Comparison of ENCODE assay signal across 17 cellular contexts in the genomic region with DNA sequence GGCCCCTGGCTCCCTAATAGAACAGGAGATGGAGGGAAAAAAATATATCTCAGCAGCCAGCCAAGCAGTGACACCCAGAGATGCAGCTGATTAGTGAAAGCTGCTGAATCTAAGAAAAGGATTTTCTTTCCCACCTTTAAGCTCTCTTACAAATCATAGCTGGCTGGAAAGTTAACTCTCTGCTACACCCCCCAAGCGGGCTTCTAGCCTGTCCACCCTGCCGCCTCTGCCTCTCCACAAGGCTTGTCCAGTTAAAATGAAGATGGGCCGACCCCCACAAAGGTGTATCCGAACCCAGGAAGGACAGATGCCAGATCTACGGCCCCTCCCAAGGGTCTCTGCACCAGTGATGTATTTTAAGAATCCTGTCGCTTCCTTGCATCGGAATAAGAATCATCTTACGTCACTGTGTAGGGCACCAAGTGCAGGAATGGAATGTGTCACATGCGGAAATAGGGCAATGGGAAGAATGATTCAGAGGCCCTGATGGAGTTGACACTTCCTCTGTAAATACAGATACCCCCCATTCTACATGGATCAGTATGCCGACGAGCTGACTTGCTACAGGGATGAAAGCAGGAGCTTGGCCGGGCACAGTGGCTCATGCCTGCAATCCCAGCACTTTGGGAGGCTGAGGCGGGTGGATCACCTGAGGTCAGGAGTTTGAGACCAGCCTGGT. TPM values are rescaled to one million over a fixed set of nuclear protein-coding genes. Genes with fewer than 3 reads are reported as not detected.
DNase-seq lines count a peak whose midpoint lies in the region; ATAC-seq, FAIRE-seq and TF ChIP-seq lines count a peak whose summit lies in the region.
"Had no signal": no experiment of that assay in that cellular context is flagged by ENCODE, and none has a peak within 500 bp of the region (broad histone marks: within the 10 kb centered on the region; RNA-seq: fewer than 3 reads in every experiment).

No MANE protein-coding gene starts in this region.

- no peak for FAIRE-seq in urothelium cell line (lab: Jason Lieb, UNC)
- FAIRE-seq: TTC549 had no signal

- H3K27me3 Mint-ChIP-seq in mesothelial cell of epicardium (ENCODE audit: low read depth), result peaks cover 16% of the 10 kb centered on the region
- peaks cover 20% of the 10 kb centered on the region for H3K27me3 Mint-ChIP-seq in activated naive CD8-positive, alpha-beta T cell treated with anti-CD3 and anti-CD28 coated beads, Interleukin-2, amount 50 U/mL, for 24 hours

- peaks cover 0 to 6% of the 10 kb centered on the region in 2 donors for H3K4me1 ChIP-seq in right atrium auricular region
- H3K4me1 ChIP-seq: prostate gland had no signal

- H3K9me3 Mint-ChIP-seq in mesothelial cell of epicardium, result no peaks in the 10 kb centered on the region
- no peaks in the 10 kb centered on the region for H3K9me3 Mint-ChIP-seq in activated naive CD8-positive, alpha-beta T cell treated with anti-CD3 and anti-CD28 coated beads, Interleukin-2, amount 50 U/mL, for 24 hours

- no peak overlapping the region for H3K27ac ChIP-seq in right atrium auricular region
- H3K27ac ChIP-seq: BLaER1 treated with 17β-estradiol and CSF1 and Interleukin-3, amounts not matched to agents 10 nM and 100 nM; esophagus muscularis mucosa; HL-60; prostate gland had no signal

- TF ChIP-seq CTCF in cardiac fibroblast (IDR thresholded peaks at IDR 0.05; ENCODE audit: low read depth, low read length) (no peak), mesothelial cell of epicardium (IDR thresholded peaks at IDR 0.05; ENCODE audit: unreplicated experiment) (no peak), right atrium auricular region (IDR thresholded peaks at IDR 0.05) (no peak)

- H3K9me3 ChIP-seq in right atrium auricular region, result no peaks in the 10 kb centered on the region
- H3K9me3 ChIP-seq: BLaER1 treated with 17β-estradiol and CSF1 and Interleukin-3, amounts not matched to agents 10 nM and 100 nM; esophagus muscularis mucosa; mucosa of descending colon; prostate gland had no signal

- peak; percentile 44 for DNase-seq in M059J (ENCODE audit: low read depth)
- DNase-seq in cardiac fibroblast (ENCODE audit: low read depth in 2 of 2), result peak; percentile 12 to 25
- DNase-seq in mesothelial cell of epicardium (ENCODE audit: low spot score in 2 of 2, unreplicated experiment in 2 of 2), result no peak
- peak; percentile 26 for DNase-seq in urothelium cell line (ENCODE audit: low spot score)
- DNase-seq in GM19238 (ENCODE audit: insufficient read length, low spot score), result no peak
- DNase-seq in right atrium auricular region (ENCODE audit: low spot score), result no peak
- no peak for DNase-seq in activated naive CD8-positive, alpha-beta T cell treated with anti-CD3 and anti-CD28 coated beads, Interleukin-2, amount 50 U/mL, for 24 hours
- DNase-seq: activated CD4-positive, alpha-beta T cell treated with anti-CD3 and anti-CD28 coated beads, Interleukin-2, amount 50 U/mL, for 48 hours; activated T-cell treated with anti-CD3 and anti-CD28 coated beads, Interleukin-2, amount 50 U/mL, for 48 hours; cortex of kidney; mucosa of descending colon; substantia nigra had no signal

- no peak overlapping the region for H3K4me3 Mint-ChIP-seq in mesothelial cell of epicardium
- H3K4me3 Mint-ChIP-seq in activated naive CD8-positive, alpha-beta T cell treated with anti-CD3 and anti-CD28 coated beads, Interleukin-2, amount 50 U/mL, for 24 hours, result no peak overlapping the region

- H3K4me3 ChIP-seq in cardiac fibroblast (replicated peaks in 1 of 2; ENCODE audit: low read depth in 2 of 2, low read length in 2 of 2) (no peak overlapping the region), right atrium auricular region (no peak overlapping the region)
- H3K4me3 ChIP-seq: BLaER1 treated with 17β-estradiol and CSF1 and Interleukin-3, amounts not matched to agents 10 nM and 100 nM; esophagus muscularis mucosa; mucosa of descending colon; prostate gland had no signal

- no peak for ATAC-seq in activated naive CD8-positive, alpha-beta T cell treated with anti-CD3 and anti-CD28 coated beads, Interleukin-2, amount 50 U/mL, for 24 hours
- ATAC-seq: mucosa of descending colon had no signal

- H3K27ac Mint-ChIP-seq in mesothelial cell of epicardium, result peak overlapping the region; percentile 21
- H3K27ac Mint-ChIP-seq in activated naive CD8-positive, alpha-beta T cell treated with anti-CD3 and anti-CD28 coated beads, Interleukin-2, amount 50 U/mL, for 24 hours, result no peak overlapping the region

- no peaks in the 10 kb centered on the region for H3K36me3 Mint-ChIP-seq in mesothelial cell of epicardium
- no peaks in the 10 kb centered on the region for H3K36me3 Mint-ChIP-seq in activated naive CD8-positive, alpha-beta T cell treated with anti-CD3 and anti-CD28 coated beads, Interleukin-2, amount 50 U/mL, for 24 hours (ENCODE audit: low read depth)

- peaks cover 31% of the 10 kb centered on the region for H3K4me1 Mint-ChIP-seq in mesothelial cell of epicardium
- no peaks in the 10 kb centered on the region for H3K4me1 Mint-ChIP-seq in activated naive CD8-positive, alpha-beta T cell treated with anti-CD3 and anti-CD28 coated beads, Interleukin-2, amount 50 U/mL, for 24 hours

- H3K27me3 ChIP-seq in right atrium auricular region, result no peaks in the 10 kb centered on the region
- H3K27me3 ChIP-seq: BLaER1 treated with 17β-estradiol and CSF1 and Interleukin-3, amounts not matched to agents 10 nM and 100 nM had no signal

- H3K36me3 ChIP-seq in right atrium auricular region, result no peaks in the 10 kb centered on the region
- H3K36me3 ChIP-seq: BLaER1 treated with 17β-estradiol and CSF1 and Interleukin-3, amounts not matched to agents 10 nM and 100 nM; esophagus muscularis mucosa; prostate gland had no signal

RNA-seq across cellular contexts. Expression of gene BARHL1, which starts 33.3 kb away (rescaled TPM):
- total RNA-seq in M059J (2014; rRNA removed; shearing (Covaris generic)), result not detected in 2 replicates
- total RNA-seq in mesothelial cell of epicardium (0.11 to 0.18 TPM in 2 of 3 replicates, not detected in the other), right atrium auricular region (not detected)
- total RNA-seq: esophagus muscularis mucosa, mucosa of descending colon, prostate gland had no signal

Comparison
In these comparisons a context has a peak if more than half of its experiments do, and no peak if none do; other contexts are left out.
1. DNase-seq: peak in M059J (single experiment), cardiac fibroblast (2 of 2) and urothelium cell line (single experiment); none in mesothelial cell of epicardium (0 of 2), GM19238 (single experiment), right atrium auricular region (single experiment) and activated naive CD8-positive, alpha-beta T cell treated with anti-CD3 and anti-CD28 coated beads, Interleukin-2, amount 50 U/mL, for 24 hours (single experiment).